In the genomic region with DNA sequence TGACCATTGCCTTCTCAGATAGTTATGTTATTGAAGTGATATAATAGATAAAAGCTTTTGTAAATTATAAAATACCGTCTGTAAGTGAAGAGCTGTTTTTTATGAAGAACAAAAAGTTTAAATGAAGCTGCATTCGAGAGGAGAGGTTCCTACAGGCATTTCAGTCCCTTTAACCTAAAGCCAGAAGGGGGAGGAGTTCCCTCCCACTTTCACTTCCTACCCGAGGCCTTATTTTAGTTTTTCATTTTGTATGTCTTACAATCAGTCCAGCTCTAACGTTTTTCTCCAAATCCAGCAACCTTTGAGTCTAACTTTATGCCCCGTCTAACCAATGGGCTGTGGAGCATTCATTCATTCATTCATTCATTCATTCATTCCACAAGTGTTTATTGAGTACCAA, we compare ENCODE assay signal across 28 cellular contexts. TPM values are rescaled to one million over a fixed set of nuclear protein-coding genes. Genes with fewer than 3 reads are reported as not detected.
"Had no signal": no experiment of that assay in that cellular context is flagged by ENCODE, and none has a peak within 500 bp of the region (broad histone marks: within the 10 kb centered on the region; RNA-seq: fewer than 3 reads in every experiment).

No MANE protein-coding gene starts in this region.

- FAIRE-seq: endometrium, frontal cortex, islet of Langerhans, urothelium cell line had no signal

- H3K4me3 ChIP-seq: heart left ventricle, mucosa of descending colon, psoas muscle, right lobe of liver, suprapubic skin, thyroid gland had no signal

- DNase-seq: effector memory CD4-positive, alpha-beta T cell; heart left ventricle; hypothalamus; kidney glomerular epithelial cell; mucosa of descending colon; naive thymus-derived CD8-positive, alpha-beta T cell; psoas muscle; retina; right lobe of liver; stimulated activated CD4-positive, alpha-beta T cell treated with anti-CD3 and anti-CD28 coated beads, Interleukin-4, amount 100 ng/mL, for 1 hour; stimulated activated CD8-positive, alpha-beta memory T cell treated with anti-CD3 and anti-CD28 coated beads, Interleukin-4, amount 100 ng/mL, for 48 hours; stimulated activated naive CD8-positive, alpha-beta T cell treated with anti-CD3 and anti-CD28 coated beads, Interleukin-15, Interleukin-2, amounts not matched to agents 100 U/mL and 50 U/mL, for 24 hours; thyroid gland had no signal

- H3K27me3 ChIP-seq: neutrophil, suprapubic skin, thyroid gland had no signal

- H3K4me3 Mint-ChIP-seq: naive thymus-derived CD8-positive, alpha-beta T cell; stimulated activated effector memory CD8-positive, alpha-beta T cell treated with anti-CD3 and anti-CD28 coated beads, Interleukin-12 subunit alpha, Interleukin-12 subunit beta, amount 100 ng/mL, for 72 hours; type B pancreatic cell had no signal

- H3K27ac Mint-ChIP-seq: naive thymus-derived CD8-positive, alpha-beta T cell; stimulated activated effector memory CD8-positive, alpha-beta T cell treated with anti-CD3 and anti-CD28 coated beads, Interleukin-12 subunit alpha, Interleukin-12 subunit beta, amount 100 ng/mL, for 72 hours; type B pancreatic cell had no signal

- H3K4me1 Mint-ChIP-seq: naive thymus-derived CD8-positive, alpha-beta T cell; stimulated activated effector memory CD8-positive, alpha-beta T cell treated with anti-CD3 and anti-CD28 coated beads, Interleukin-12 subunit alpha, Interleukin-12 subunit beta, amount 100 ng/mL, for 72 hours had no signal

- H3K4me1 ChIP-seq: heart left ventricle, psoas muscle, right lobe of liver, suprapubic skin, thyroid gland had no signal

- H3K36me3 ChIP-seq: heart left ventricle, neutrophil, right lobe of liver, suprapubic skin, thyroid gland had no signal

- H3K27ac ChIP-seq: heart left ventricle, neutrophil, psoas muscle, right lobe of liver, suprapubic skin, thyroid gland had no signal

- ATAC-seq: esophagus mucosa; heart left ventricle; mucosa of descending colon; naive thymus-derived CD8-positive, alpha-beta T cell; psoas muscle; right lobe of liver; stimulated activated effector memory CD8-positive, alpha-beta T cell treated with anti-CD3 and anti-CD28 coated beads, Interleukin-12 subunit alpha, Interleukin-12 subunit beta, amount 100 ng/mL, for 72 hours; stimulated activated naive CD8-positive, alpha-beta T cell treated with anti-CD3 and anti-CD28 coated beads, Interleukin-15, Interleukin-2, amounts not matched to agents 100 U/mL and 50 U/mL, for 24 hours had no signal

- H3K9me3 ChIP-seq: heart left ventricle, mucosa of descending colon, neutrophil, psoas muscle, right lobe of liver, suprapubic skin, thyroid gland had no signal

- H3K9me3 Mint-ChIP-seq: stimulated activated effector memory CD8-positive, alpha-beta T cell treated with anti-CD3 and anti-CD28 coated beads, Interleukin-12 subunit alpha, Interleukin-12 subunit beta, amount 100 ng/mL, for 72 hours; type B pancreatic cell had no signal

- H3K36me3 Mint-ChIP-seq: naive thymus-derived CD8-positive, alpha-beta T cell; stimulated activated effector memory CD8-positive, alpha-beta T cell treated with anti-CD3 and anti-CD28 coated beads, Interleukin-12 subunit alpha, Interleukin-12 subunit beta, amount 100 ng/mL, for 72 hours; type B pancreatic cell had no signal

RNA-seq across cellular contexts. Expression of gene SOX3, which starts 16.5 kb away (rescaled TPM):
- total RNA-seq: esophagus mucosa; fibroblast of lung; glomerular endothelial cell; liver; lung microvascular endothelial cell; mesenteric fat pad; mucosa of descending colon; naive thymus-derived CD8-positive, alpha-beta T cell; osteoblast; psoas muscle; right lobe of liver; suprapubic skin had no signal
